Comparison of ENCODE assay signal across 13 cellular contexts in the genomic region with DNA sequence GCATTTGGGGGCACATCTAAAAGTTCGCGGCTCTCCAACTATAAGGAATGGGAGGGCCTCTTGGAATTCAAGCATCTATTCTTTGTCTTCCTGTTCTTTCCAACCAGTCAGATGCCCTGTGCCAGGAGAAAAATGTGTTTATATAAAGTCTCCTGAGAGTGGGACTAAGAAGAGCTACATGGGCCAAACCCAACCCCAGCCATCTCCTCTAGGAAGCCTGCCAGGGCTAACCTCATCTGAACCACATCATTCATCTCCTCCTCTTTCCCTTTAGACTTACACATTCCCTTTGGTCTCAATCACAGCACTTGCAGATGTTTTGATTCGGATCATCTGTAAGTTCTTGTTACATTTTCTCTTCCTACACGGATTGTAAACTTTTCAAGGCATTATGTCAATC.
A peak's percentile ranks its signal among the peaks of the same experiment; 100 is the strongest.
DNase-seq lines count a peak whose midpoint lies in the region; TF ChIP-seq lines count a peak whose summit lies in the region.
"Had no signal": no experiment of that assay in that cellular context is flagged by ENCODE, and none has a peak within 500 bp of the region (broad histone marks: within the 10 kb centered on the region; RNA-seq: fewer than 3 reads in every experiment).

No MANE protein-coding gene starts in this region.

- intact Hi-C loops in prostate gland (cut with DNase I) (no loop called here), posterior cingulate gyrus (cut with DNase I) (no loop called here)

- 72% methylated on average over 4 of the region's 4 CpGs for WGBS in hepatocyte (ENCODE audit: low lambda C conversion rate, missing lambda C conversion rate)
- 78% methylated on average over 4 of the region's 4 CpGs for WGBS in prostate gland

- H3K4me3 ChIP-seq in AG04449 (ENCODE audit: low read depth, low read length) (no peak overlapping the region; the same call in none of the 2 replicates), hepatocyte (no peak overlapping the region), prostate gland (no peak overlapping the region)
- H3K4me3 ChIP-seq: A549, spleen, transverse colon had no signal

- H3K4me2 ChIP-seq in hepatocyte, result no peak overlapping the region
- H3K4me2 ChIP-seq: A549 had no signal

- CTCF ChIA-PET in AG04449 (lab: Yijun Ruan, JAX), result interaction anchor here (0.7 kb wide), 1 partner anchor 159 kb away, joined by 3 read pairs; no protein-coding TSS in a partner anchor

- no peaks in the 10 kb centered on the region for H3K4me1 ChIP-seq in hepatocyte (ENCODE audit: insufficient read depth)
- no peaks in the 10 kb centered on the region for H3K4me1 ChIP-seq in prostate gland (replicated peaks)
- H3K4me1 ChIP-seq: spleen had no signal

- H2AFZ ChIP-seq in hepatocyte, result no peak overlapping the region

- H3K9me2 ChIP-seq in hepatocyte (replicated peaks; ENCODE audit: insufficient read depth), result no peaks in the 10 kb centered on the region

- peaks cover 29% of the 10 kb centered on the region for H3K79me2 ChIP-seq in hepatocyte

- TF ChIP-seq CTCF in AG04449 (IDR thresholded peaks at IDR 0.05; ENCODE audit: insufficient read depth, low read length, missing control alignments) (no peak), hepatocyte (IDR thresholded peaks at IDR 0.05; ENCODE audit: poor library complexity) (no peak), prostate gland (IDR thresholded peaks at IDR 0.05) (no peak)

- H3K27me3 ChIP-seq in hepatocyte (no peaks in the 10 kb centered on the region), prostate gland (replicated peaks; ENCODE audit: insufficient read depth) (no peaks in the 10 kb centered on the region)
- H3K27me3 ChIP-seq: spleen, transverse colon had no signal

- H3K36me3 ChIP-seq in hepatocyte (replicated peaks; ENCODE audit: insufficient read depth, low read depth), result no peaks in the 10 kb centered on the region
- no peaks in the 10 kb centered on the region for H3K36me3 ChIP-seq in prostate gland
- H3K36me3 ChIP-seq: spleen, transverse colon had no signal

- peak overlapping the region; percentile 2 for H3K27ac ChIP-seq in hepatocyte
- no peak overlapping the region for H3K27ac ChIP-seq in prostate gland
- H3K27ac ChIP-seq: A549, spleen, transverse colon had no signal

- H3K9me3 ChIP-seq in hepatocyte (ENCODE audit: low read depth) (no peaks in the 10 kb centered on the region), prostate gland (no peaks in the 10 kb centered on the region)
- H3K9me3 ChIP-seq: A549, transverse colon had no signal

- POLR2A ChIA-PET in AG04449 (lab: Yijun Ruan, JAX), result interaction anchor here (0.6 to 1.7 kb wide), 3 partner anchors 62 to 842 kb away, joined by 4 to 6 read pairs (median 5); a partner anchor contains a TSS

- H4K20me1 ChIP-seq in hepatocyte (ENCODE audit: insufficient read depth, poor library complexity, severe bottlenecking), result no peaks in the 10 kb centered on the region

- DNase-seq in AG04449 (ENCODE audit: low read depth, low spot score), result peak; percentile 87
- peak; percentile 30 for DNase-seq in HS-5 (ENCODE audit: low read depth)
- DNase-seq in dedifferentiated amniotic fluid mesenchymal stem cell (ENCODE audit: extremely low spot score), result peak; percentile 94
- no peak for DNase-seq in hepatocyte (ENCODE audit: low spot score)
- DNase-seq in prostate gland (ENCODE audit: low spot score), result no peak
- no peak for DNase-seq in RPMI8226
- no peak for DNase-seq in posterior cingulate gyrus
- no peak for DNase-seq in mesenteric fat pad (ENCODE audit: low spot score)
- DNase-seq: activated naive CD4-positive, alpha-beta T cell treated with Interleukin-2 at 50 U/mL for 16 hours; H7; spleen; transverse colon had no signal

- no peak for TF ChIP-seq POLR2A in prostate gland (IDR thresholded peaks at IDR 0.05)

Comparison
In these comparisons a context has a peak if more than half of its experiments do, and no peak if none do; other contexts are left out.
1. DNase-seq: peak in AG04449 (single experiment), HS-5 (single experiment) and dedifferentiated amniotic fluid mesenchymal stem cell (single experiment); none in hepatocyte (single experiment), prostate gland (single experiment), RPMI8226 (single experiment), posterior cingulate gyrus (0 of 10) and mesenteric fat pad (single experiment).